ENCODE assay signal across 8 cellular contexts in genomic region chr22:35467788-35468187, GRCh38.
DNase-seq lines count a peak whose midpoint lies in the region; ATAC-seq and TF ChIP-seq lines count a peak whose summit lies in the region.
"Had no signal": no experiment of that assay in that cellular context is flagged by ENCODE, and none has a peak within 500 bp of the region (broad histone marks: within the 10 kb centered on the region; RNA-seq: fewer than 3 reads in every experiment).

No MANE protein-coding gene starts in this region.

- H3K27me3 ChIP-seq in mucosa of rectum (ENCODE audit: control insufficient read depth in 2 of 2, insufficient read depth in 2 of 2, low read length in 2 of 2) (no peaks in the 10 kb centered on the region), uterus (no peaks in the 10 kb centered on the region)

- intact Hi-C loops in uterus (cut with DNase I; ENCODE audit: low total_unique reads), result no loop called here

- DNase-seq in fibroblast of gingiva (ENCODE audit: low read depth) (peak; percentile 77), uterus (peak; percentile 77 to 80), SW 1271 (lab: John Stamatoyannopoulos, UW) (no peak), NAMALWA (ENCODE audit: low spot score) (no peak)

- no peak for ATAC-seq in GM21717 (IDR thresholded peaks at IDR 0.05; ENCODE audit: unreplicated experiment)

- H3K4me3 ChIP-seq in mucosa of rectum (ENCODE audit: low read length in 2 of 2) (no peak overlapping the region), uterus (no peak overlapping the region)
- H3K4me3 ChIP-seq: HAP-1 had no signal

- H3K36me3 ChIP-seq in mucosa of rectum (ENCODE audit: control insufficient read depth in 2 of 2, insufficient read depth in 2 of 2, low read length in 2 of 2) (no peaks in the 10 kb centered on the region), uterus (no peaks in the 10 kb centered on the region)
- H3K36me3 ChIP-seq: HAP-1 had no signal

- H3K27ac ChIP-seq in mucosa of rectum (ENCODE audit: low read depth in 2 of 2, low read length in 2 of 2) (peak overlapping the region; percentile 80 to 81), uterus (peak overlapping the region; percentile 81 to 83)

- peak in 2 of 4 experiments; percentile 5 for TF ChIP-seq CTCF in uterus (IDR thresholded peaks at IDR 0.05)

- TF ChIP-seq POLR2A in uterus (IDR thresholded peaks at IDR 0.05), result peak in 1 of 2 donors; percentile 7

- H3K9me3 ChIP-seq in mucosa of rectum (ENCODE audit: control insufficient read depth in 2 of 2, low read length in 2 of 2), result no peaks in the 10 kb centered on the region
- H3K9me3 ChIP-seq in uterus, result no peaks in the 10 kb centered on the region
- H3K9me3 ChIP-seq: HAP-1 had no signal

- H3K9ac ChIP-seq in mucosa of rectum (ENCODE audit: low read depth in 1 of 2, low read length in 2 of 2), result peak overlapping the region in 1 of 2 donors; percentile 61

- H3K4me1 ChIP-seq in mucosa of rectum (ENCODE audit: control insufficient read depth in 2 of 2, insufficient read depth in 2 of 2, low read length in 2 of 2) (peaks cover 7 to 10% of the 10 kb centered on the region in 2 donors), uterus (peaks cover 0 to 8% of the 10 kb centered on the region in 2 donors)
- H3K4me1 ChIP-seq: HAP-1 had no signal

TF ChIP-seq in PFSK-1, 5 proteins besides CTCF, POLR2A, EP300 and RAD21:
- TF ChIP-seq REST (IDR thresholded peaks at IDR 0.05; ENCODE audit: insufficient read depth in 1 of 2, low read depth in 2 of 2, low read length in 2 of 2) (no peak), POLR2AphosphoS5 (IDR thresholded peaks at IDR 0.05; ENCODE audit: low read depth, low read length) (0 out of 2 replicates have a peak, but pooled peaks have one; percentile 40)

Comparison
In these comparisons a context has a peak if more than half of its experiments do, and no peak if none do; other contexts are left out.
1. DNase-seq: peak in fibroblast of gingiva (single experiment) and uterus (2 of 2); none in SW 1271 (0 of 2) and NAMALWA (single experiment).